8 cellular contexts compared by ENCODE assay signal in the genomic region with DNA sequence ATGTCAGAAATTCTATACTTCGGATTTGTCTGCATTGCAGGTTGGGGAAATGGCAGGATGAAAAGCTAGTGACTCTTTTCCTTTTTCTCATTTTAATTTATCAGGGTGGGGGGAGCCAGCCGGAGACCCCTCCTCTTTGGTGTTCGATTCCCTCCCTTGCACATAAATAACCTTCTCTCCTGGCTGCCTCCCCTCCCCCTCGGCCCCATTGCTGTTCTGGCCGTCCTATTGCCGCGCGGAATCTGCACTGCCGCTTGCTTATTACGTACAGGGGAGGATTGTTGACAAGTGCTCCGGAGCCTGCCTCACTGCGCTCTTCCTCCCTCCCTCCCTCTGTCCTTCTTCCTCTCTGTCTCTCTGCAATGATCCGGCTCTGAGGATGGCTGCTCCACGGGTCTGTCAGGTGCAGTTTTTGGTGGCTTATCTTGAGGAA.
DNase-seq lines count a peak whose midpoint lies in the region; ATAC-seq and TF ChIP-seq lines count a peak whose summit lies in the region.

No MANE protein-coding gene starts in this region.

- H3K4me3 ChIP-seq in GM12865 (ENCODE audit: low read depth, low read length) (no peak overlapping the region), body of pancreas (no peak overlapping the region), MG63 (no peak overlapping the region)

- H3K27me3 ChIP-seq in body of pancreas: no peaks in the 10 kb centered on the region
- H3K27me3 ChIP-seq in layer of hippocampus (ENCODE audit: control insufficient read depth, insufficient read depth, low read length): no peaks in the 10 kb centered on the region
- H3K27me3 ChIP-seq in MG63: no peaks in the 10 kb centered on the region

- peak overlapping the region; percentile 77 to 84 for H3K4me3 Mint-ChIP-seq in stimulated activated naive B cell treated with anti-CD40 and anti-IgM and Interleukin-4, amounts not matched to agents 10 μg/mL and 1 μg/mL and 100 μg/mL, for 72 hours

- H3K9me3 Mint-ChIP-seq in stimulated activated naive B cell treated with anti-CD40 and anti-IgM and Interleukin-4, amounts not matched to agents 10 μg/mL and 1 μg/mL and 100 μg/mL, for 72 hours: no peaks in the 10 kb centered on the region

- WGBS in body of pancreas, 2 donors: 18 to 37% methylated on average over 14 of the region's 14 CpGs

- peak overlapping the region in 2 of 4 donors; percentile 1 to 41 for H3K27ac ChIP-seq in body of pancreas
- peak overlapping the region; percentile 71 for H3K27ac ChIP-seq in layer of hippocampus (ENCODE audit: low read depth, low read length)

- H3K27me3 Mint-ChIP-seq in stimulated activated naive B cell treated with anti-CD40 and anti-IgM and Interleukin-4, amounts not matched to agents 10 μg/mL and 1 μg/mL and 100 μg/mL, for 72 hours: no peaks in the 10 kb centered on the region

- DNase-seq in GM12865 (ENCODE audit: low read depth) (peak; percentile 26), NCI-H526 treated with DMSO at 0.1 percent for 48 hours (lab: John Stamatoyannopoulos, UW) (peak; percentile 38), body of pancreas (peak; percentile 18 to 41 (median 27)), GM13977 (ENCODE audit: low spot score) (no peak), MG63 (no peak)
- DNase-seq in stimulated activated naive B cell treated with anti-CD40 and anti-IgM and Interleukin-4, amounts not matched to agents 10 μg/mL and 1 μg/mL and 100 μg/mL, for 72 hours: no peak

- H3K4me1 ChIP-seq in body of pancreas: peaks cover 38% of the 10 kb centered on the region

- ATAC-seq in body of pancreas: peak; percentile 25
- peak; percentile 41 to 43 for ATAC-seq in stimulated activated naive B cell treated with anti-CD40 and anti-IgM and Interleukin-4, amounts not matched to agents 10 μg/mL and 1 μg/mL and 100 μg/mL, for 72 hours (replicated peaks)
- ATAC-seq in HG02763 (IDR thresholded peaks at IDR 0.05; ENCODE audit: unreplicated experiment): no peak

- in situ Hi-C loops in GM13977 (cut with MboI; ENCODE audit: low pct_unique_long_range_greater_than_20kb, low sequenced_read_pairs, unreplicated experiment): no loop called here

- H3K9me3 ChIP-seq in body of pancreas (no peaks in the 10 kb centered on the region), MG63 (no peaks in the 10 kb centered on the region)

- H3K36me3 Mint-ChIP-seq in stimulated activated naive B cell treated with anti-CD40 and anti-IgM and Interleukin-4, amounts not matched to agents 10 μg/mL and 1 μg/mL and 100 μg/mL, for 72 hours: no peaks in the 10 kb centered on the region

- no peak for TF ChIP-seq CTCF in GM12865 (IDR thresholded peaks at IDR 0.05; ENCODE audit: insufficient read depth, low read depth, low read length, missing control alignments)
- no peak for TF ChIP-seq CTCF in body of pancreas (IDR thresholded peaks at IDR 0.05)
- TF ChIP-seq CTCF in GM13977 (IDR thresholded peaks at IDR 0.05; ENCODE audit: extremely low read depth, insufficient read depth, missing control alignments): no peak

- peaks cover 57 to 72% of the 10 kb centered on the region in 2 donors for H3K4me1 Mint-ChIP-seq in stimulated activated naive B cell treated with anti-CD40 and anti-IgM and Interleukin-4, amounts not matched to agents 10 μg/mL and 1 μg/mL and 100 μg/mL, for 72 hours

- TF ChIP-seq POLR2A in body of pancreas (IDR thresholded peaks at IDR 0.05): no peak

- H3K27ac Mint-ChIP-seq in stimulated activated naive B cell treated with anti-CD40 and anti-IgM and Interleukin-4, amounts not matched to agents 10 μg/mL and 1 μg/mL and 100 μg/mL, for 72 hours: peak overlapping the region; percentile 25

- intact Hi-C loops in body of pancreas (cut with DNase I): no loop called here

- no peaks in the 10 kb centered on the region for H3K36me3 ChIP-seq in body of pancreas (replicated peaks in 1 of 2; ENCODE audit: insufficient read depth in 1 of 2, low read depth in 2 of 2)
- H3K36me3 ChIP-seq in MG63: no peaks in the 10 kb centered on the region

Comparison
In these comparisons a context has a peak if more than half of its experiments do, and no peak if none do; other contexts are left out.
1. DNase-seq: peak in GM12865 (single experiment), NCI-H526 treated with DMSO at 0.1 percent for 48 hours (single experiment) and body of pancreas (4 of 4); none in stimulated activated naive B cell treated with anti-CD40 and anti-IgM and Interleukin-4, amounts not matched to agents 10 μg/mL and 1 μg/mL and 100 μg/mL, for 72 hours (single experiment), GM13977 (single experiment) and MG63 (single experiment).